ENCODE assay signal across 15 cellular contexts in the genomic region with DNA sequence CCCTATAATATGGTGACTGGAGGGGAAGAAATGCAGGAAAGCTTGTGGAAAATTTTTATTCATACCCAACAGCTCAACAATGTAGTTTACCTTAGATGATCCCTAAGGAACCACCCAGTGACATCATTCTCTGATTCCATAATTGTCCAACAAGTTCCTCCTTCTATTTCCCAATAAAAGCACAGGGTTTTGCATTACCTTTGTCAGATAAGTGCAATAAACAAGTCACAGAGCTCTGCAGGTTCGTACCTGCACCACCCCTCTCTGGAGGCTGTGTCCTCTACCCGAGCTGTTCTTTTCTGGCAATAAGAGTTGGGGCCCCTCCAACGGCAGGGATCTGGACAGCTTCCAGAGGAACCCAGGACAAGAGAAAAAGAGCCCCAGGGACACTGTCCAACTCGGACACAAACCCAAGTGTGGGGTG. TPM values are rescaled to one million over a fixed set of nuclear protein-coding genes. Genes with fewer than 3 reads are reported as not detected.
DNase-seq lines count a peak whose midpoint lies in the region; ATAC-seq, FAIRE-seq and TF ChIP-seq lines count a peak whose summit lies in the region.
"Had no signal": no experiment of that assay in that cellular context is flagged by ENCODE, and none has a peak within 500 bp of the region (broad histone marks: within the 10 kb centered on the region; RNA-seq: fewer than 3 reads in every experiment).

No MANE protein-coding gene starts in this region.

- in situ Hi-C loops in IMR-90 (cut with MboI; ENCODE audit: low sequenced_read_pairs) = no loop called here

- dilution Hi-C loops in IMR-90 (cut with HindIII; ENCODE audit: low sequenced_read_pairs, unreplicated experiment) = no loop called here

- no peak overlapping the region for H3K14ac ChIP-seq in IMR-90 (replicated peaks; ENCODE audit: low read depth, low read length)

- H3K4me2 ChIP-seq in IMR-90 (ENCODE audit: low read depth, low read length) = 0 out of 2 replicates have a peak overlapping the region, but pooled peaks have one; percentile 1
- H3K4me2 ChIP-seq: KMS-11 had no signal

- no peak overlapping the region for H3K4ac ChIP-seq in IMR-90 (ENCODE audit: low read depth, low read length)

- no peak overlapping the region for H4K5ac ChIP-seq in IMR-90 (ENCODE audit: low read depth, low read length)

- H3K4me1 ChIP-seq in IMR-90 (ENCODE audit: control insufficient read depth, insufficient read depth, low read length) = peaks cover 9% of the 10 kb centered on the region
- H3K4me1 ChIP-seq in heart left ventricle = peaks cover 4 to 68% (median 31%) of the 10 kb centered on the region in 12 donors
- peaks cover 5 to 6% of the 10 kb centered on the region in 2 donors for H3K4me1 ChIP-seq in small intestine (ENCODE audit: control insufficient read depth in 2 of 2, insufficient read depth in 1 of 2, low read depth in 1 of 2, low read length in 1 of 2)

- 0 out of 4 replicates have a peak overlapping the region, but pooled peaks of 1 of the 2 experiments have one; percentile 25 for H4K8ac ChIP-seq in IMR-90 (ENCODE audit: low read depth in 2 of 2, low read length in 2 of 2)

- H3K56ac ChIP-seq in IMR-90 (ENCODE audit: extremely low read depth, insufficient read depth, low read length) = no peak overlapping the region

- no peak overlapping the region for H2BK15ac ChIP-seq in IMR-90 (ENCODE audit: low read depth, low read length)

- no peak for TF ChIP-seq POLR2A in IMR-90 (IDR thresholded peaks at IDR 0.05; ENCODE audit: low read depth, low read length)
- no peak for TF ChIP-seq POLR2A in heart left ventricle (IDR thresholded peaks at IDR 0.05)

- H3K9me3 ChIP-seq in IMR-90 (ENCODE audit: control insufficient read depth, insufficient read depth, low read length) (no peaks in the 10 kb centered on the region), heart left ventricle (peaks cover 0 to 6% (median 0%) of the 10 kb centered on the region in 12 donors), small intestine (ENCODE audit: control insufficient read depth, low read depth) (no peaks in the 10 kb centered on the region)

- no TSS peak for BruUV-seq in IMR-90 (replicated peaks; lab: Mats Ljungman, UMichigan)

- no CpG with 5 or more reads among the region's 4 CpGs for WGBS in IMR-90 (ENCODE audit: extremely low coverage in 2 of 2, insufficient read length in 1 of 2), 2 experiments
- WGBS in heart left ventricle, 4 donors = 18 to 31% (median 22%) methylated on average over 4 of the region's 4 CpGs
- 22 to 43% (median 29%) methylated on average over 4 of the region's 4 CpGs for WGBS in small intestine, 3 donors

- intact Hi-C loops in IMR-90 (cut with micrococcal nuclease) = no loop called here
- intact Hi-C loops in heart left ventricle (cut with DNase I) = no loop called here

- H3K79me1 ChIP-seq in IMR-90 (ENCODE audit: low read depth in 1 of 2, low read length in 2 of 2) = peaks cover 8 to 38% of the 10 kb centered on the region in 2 experiments

- H3K9ac ChIP-seq in IMR-90 (ENCODE audit: low read depth, low read length) = no peak overlapping the region
- H3K9ac ChIP-seq: KMS-11 had no signal

- no peak overlapping the region for H3K23ac ChIP-seq in IMR-90 (ENCODE audit: low read depth, low read length)

- no peaks in the 10 kb centered on the region for H4K20me1 ChIP-seq in IMR-90 (ENCODE audit: insufficient read depth, low read length)

- H2BK5ac ChIP-seq in IMR-90 (ENCODE audit: low read depth, low read length, poor library complexity, severe bottlenecking) = no peak overlapping the region

- no peaks in the 10 kb centered on the region for H3K27me3 ChIP-seq in IMR-90 (ENCODE audit: control insufficient read depth, insufficient read depth, low read length)
- no peaks in the 10 kb centered on the region for H3K27me3 ChIP-seq in heart left ventricle
- no peaks in the 10 kb centered on the region for H3K27me3 ChIP-seq in small intestine (ENCODE audit: control insufficient read depth in 2 of 2, insufficient read depth in 2 of 2, low read length in 2 of 2)

- CTCF ChIA-PET in IMR-90 (lab: Yijun Ruan, JAX) = no interaction called here

- no peak for TF ChIP-seq RAD21 in IMR-90 (IDR thresholded peaks at IDR 0.05; ENCODE audit: low read length)

- no peak overlapping the region for H3K18ac ChIP-seq in IMR-90 (ENCODE audit: low read depth, low read length)

- H3K27ac ChIP-seq in IMR-90 (ENCODE audit: insufficient read depth, low read length) = no peak overlapping the region
- H3K27ac ChIP-seq in heart left ventricle = peak overlapping the region in 10 of 12 donors; percentile 39 to 95 (median 78)
- peak overlapping the region in 1 of 2 donors; percentile 12 for H3K27ac ChIP-seq in small intestine (ENCODE audit: low read depth in 1 of 2, low read length in 1 of 2)
- H3K27ac ChIP-seq: KMS-11, VCaP had no signal

- DNase-seq in IMR-90 (peak; percentile 60), cardiac fibroblast (ENCODE audit: low read depth in 2 of 2) (peak; percentile 15 to 36), heart left ventricle (peak; percentile 40 to 67 (median 66)), small intestine (peak; percentile 62), D341Med (ENCODE audit: low spot score) (no peak), NCI-H524 (lab: John Stamatoyannopoulos, UW) (no peak)
- no peak for DNase-seq in stimulated activated CD4-positive, alpha-beta T cell treated with anti-CD3 and anti-CD28 coated beads, Interleukin-15, amount 100 ng/mL, for 24 hours
- DNase-seq: mesenchymal stem cell; NCI-H146; NCI-H526; stimulated activated naive CD4-positive, alpha-beta T cell treated with Interleukin-2 at 50 U/mL for 16 hours had no signal

- POLR2A ChIA-PET in IMR-90 (lab: Charles Lee; ENCODE audit: unreplicated experiment) = interaction anchor here (1.1 kb wide), 1 partner anchor 50 kb away, joined by 4 read pairs; no protein-coding TSS in a partner anchor

- H4K91ac ChIP-seq in IMR-90 (ENCODE audit: insufficient read depth, low read depth, low read length) = no peak overlapping the region

- no peak overlapping the region for H2BK20ac ChIP-seq in IMR-90 (ENCODE audit: low read depth, low read length)

- no peak overlapping the region for H2AK9ac ChIP-seq in IMR-90 (replicated peaks; ENCODE audit: low read depth, low read length, poor library complexity)

- FAIRE-seq in small intestine (lab: Jason Lieb, UNC) = no peak
- FAIRE-seq: colon had no signal

- H3K9me1 ChIP-seq in IMR-90 (ENCODE audit: insufficient read depth, low read length) = peaks cover 7% of the 10 kb centered on the region

- H3K36me3 ChIP-seq in IMR-90 (ENCODE audit: control insufficient read depth, insufficient read depth, low read length) = no peaks in the 10 kb centered on the region
- no peaks in the 10 kb centered on the region for H3K36me3 ChIP-seq in heart left ventricle
- H3K36me3 ChIP-seq in small intestine (ENCODE audit: control insufficient read depth in 2 of 2, insufficient read depth in 2 of 2, low read length in 2 of 2) = no peaks in the 10 kb centered on the region

- no peak overlapping the region for H2BK120ac ChIP-seq in IMR-90 (ENCODE audit: low read depth, low read length)

- TF ChIP-seq CTCF in IMR-90 (conservative IDR thresholded peaks at IDR 0.05; ENCODE audit: low read depth, low read length) (no peak), cardiac fibroblast (IDR thresholded peaks at IDR 0.05; ENCODE audit: low read depth, low read length) (no peak), heart left ventricle (IDR thresholded peaks at IDR 0.05) (no peak)

- peak; percentile 33; the same call in 1 of the 2 replicates for ATAC-seq in IMR-90 (ENCODE audit: low read depth)
- ATAC-seq in heart left ventricle = peak in 3 of 4 donors; percentile 24 to 39 (median 26)
- ATAC-seq: HCT116 had no signal

- no peak overlapping the region for H2AK5ac ChIP-seq in IMR-90 (ENCODE audit: low read depth, low read length)

- no peak overlapping the region for H2AFZ ChIP-seq in IMR-90 (replicated peaks; ENCODE audit: low read length, poor library complexity)

- H3K4me3 ChIP-seq in IMR-90 (ENCODE audit: insufficient read depth, low read depth, low read length) (no peak overlapping the region), cardiac fibroblast (replicated peaks in 1 of 2; ENCODE audit: low read depth in 2 of 2, low read length in 2 of 2) (no peak overlapping the region), heart left ventricle (no peak overlapping the region), small intestine (ENCODE audit: low read depth in 1 of 2, low read length in 2 of 2) (no peak overlapping the region)

TF ChIP-seq in IMR-90, 13 proteins besides CTCF, POLR2A, EP300 and RAD21:
- TF ChIP-seq CEBPB (IDR thresholded peaks at IDR 0.05; ENCODE audit: low read depth, low read length) (peak; percentile 39; the same call in 1 of the 2 replicates), MAZ (IDR thresholded peaks at IDR 0.05; ENCODE audit: borderline replicate concordance, low read depth, low read length) (no peak), NFE2L2 (IDR thresholded peaks at IDR 0.05; ENCODE audit: low read depth, low read length) (no peak)
- TF ChIP-seq, protein P1, sequence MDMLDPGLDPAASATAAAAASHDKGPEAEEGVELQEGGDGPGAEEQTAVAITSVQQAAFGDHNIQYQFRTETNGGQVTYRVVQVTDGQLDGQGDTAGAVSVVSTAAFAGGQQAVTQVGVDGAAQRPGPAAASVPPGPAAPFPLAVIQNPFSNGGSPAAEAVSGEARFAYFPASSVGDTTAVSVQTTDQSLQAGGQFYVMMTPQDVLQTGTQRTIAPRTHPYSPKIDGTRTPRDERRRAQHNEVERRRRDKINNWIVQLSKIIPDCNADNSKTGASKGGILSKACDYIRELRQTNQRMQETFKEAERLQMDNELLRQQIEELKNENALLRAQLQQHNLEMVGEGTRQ (IDR thresholded peaks at IDR 0.05; ENCODE audit: low read depth, low read length) = no peak

RNA-seq across cellular contexts. Expression of a gene that starts 38.9 kb away (rescaled TPM):
- total RNA-seq in IMR-90 (2012; rRNA removed) (175 and 183 TPM in 2 replicates), heart left ventricle (100 to 1,000 TPM in 1 of 9 donors, 10 to 100 TPM in 8; 33.7 to 102 (median 57.6) TPM)
- polyA plus RNA-seq in IMR-90 (2012; rRNA removed) (43.0 and 53.5 TPM in 2 replicates), heart left ventricle (10 to 100 TPM; 56.3 to 99.1 TPM), small intestine (10 to 100 TPM; 23.6 to 38.9 (median 31.6) TPM)
- polyA plus RNA-seq in IMR-90 (2012; cell fraction: cytosol; rRNA removed) = 13.6 and 13.7 TPM in 2 replicates
- 32.6 and 64.1 TPM in 2 replicates for polyA plus RNA-seq in IMR-90 (2012; cell fraction: nucleus; rRNA removed; ENCODE audit: low replicate concordance)

Comparison
In these comparisons a context has a peak if more than half of its experiments do, and no peak if none do; other contexts are left out.
1. DNase-seq: peak in IMR-90 (single experiment), cardiac fibroblast (2 of 2), heart left ventricle (5 of 5) and small intestine (single experiment); none in stimulated activated CD4-positive, alpha-beta T cell treated with anti-CD3 and anti-CD28 coated beads, Interleukin-15, amount 100 ng/mL, for 24 hours (single experiment), D341Med (single experiment) and NCI-H524 (0 of 2).